8 cellular contexts compared by ENCODE assay signal in the genomic region with DNA sequence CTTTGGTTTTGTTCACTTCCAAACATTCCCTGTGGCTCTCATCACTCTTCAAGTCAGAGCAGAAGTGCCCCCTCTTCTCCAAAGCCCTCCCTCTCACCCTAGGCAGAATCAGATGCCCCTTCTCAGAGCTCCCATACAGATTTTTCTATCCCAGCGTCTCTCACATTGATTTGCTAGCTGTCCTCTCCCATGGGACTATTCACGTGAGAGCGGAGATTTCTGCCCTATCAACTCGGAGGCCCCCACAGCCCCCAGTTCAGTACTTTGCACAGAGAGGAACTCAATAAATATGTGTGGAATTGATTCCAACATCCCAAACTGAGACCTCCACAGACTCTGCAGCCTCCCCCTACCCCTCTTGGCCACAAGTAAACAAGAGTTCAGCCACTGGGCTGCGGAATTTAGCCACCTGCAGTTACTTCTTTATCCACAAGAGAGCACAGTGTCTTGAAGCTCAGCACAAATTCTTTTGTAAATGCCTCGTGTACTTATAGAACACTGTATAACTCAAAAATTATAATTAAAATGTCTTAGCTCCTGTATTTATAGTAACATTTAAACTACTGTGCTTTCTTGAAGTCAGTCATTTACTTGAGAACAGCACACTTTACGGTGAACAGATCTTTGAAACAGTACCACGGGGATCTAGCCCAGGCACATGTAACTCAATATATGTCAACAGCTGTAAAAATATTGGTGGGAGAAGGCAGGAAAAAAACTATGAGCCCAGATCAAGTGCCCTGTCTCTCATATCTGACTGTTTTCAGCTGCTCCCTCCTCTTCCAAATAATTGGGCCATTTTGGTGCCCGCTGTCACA.
A peak's percentile ranks its signal among the peaks of the same experiment; 100 is the strongest.
DNase-seq lines count a peak whose midpoint lies in the region.

No MANE protein-coding gene starts in this region.

- H3K4me3 ChIP-seq in NT2/D1 (ENCODE audit: insufficient read length, low read depth): no peak overlapping the region

- H3K9ac ChIP-seq in NT2/D1 (ENCODE audit: insufficient read length, low read depth): peak overlapping the region; percentile 77

- peaks cover 3% of the 10 kb centered on the region for H3K36me3 ChIP-seq in NT2/D1 (ENCODE audit: insufficient read depth, insufficient read length, low read length)

- DNase-seq in DMS53 (lab: John Stamatoyannopoulos, UW): peak; percentile 6
- DNase-seq in DMS53 treated with DMSO at 0.1 percent for 48 hours (lab: John Stamatoyannopoulos, UW; ENCODE audit: unreplicated experiment): no peak
- peak; percentile 57 for DNase-seq in NT2/D1 (ENCODE audit: low read depth, low spot score)
- DNase-seq in fibroblast of the conjunctiva (ENCODE audit: low read depth): peak; percentile 17
- peak; percentile 47 for DNase-seq in smooth muscle cell of the brain vasculature (ENCODE audit: low read depth, low spot score)
- DNase-seq in glomerular visceral epithelial cell (ENCODE audit: extremely low spot score): no peak
- DNase-seq in foreskin melanocyte: no peak
- DNase-seq in activated CD8-positive, alpha-beta memory T cell treated with anti-CD3 and anti-CD28 coated beads, Interleukin-2, amount 50 U/mL, for 4 hours: no peak

- peaks cover 13% of the 10 kb centered on the region for H3K4me1 ChIP-seq in NT2/D1 (ENCODE audit: insufficient read depth, insufficient read length)

- H3K9me3 ChIP-seq in NT2/D1 (ENCODE audit: insufficient read depth, low read length): no peaks in the 10 kb centered on the region

- H3K27me3 ChIP-seq in NT2/D1 (ENCODE audit: insufficient read depth, insufficient read length): no peaks in the 10 kb centered on the region

Comparison
In these comparisons a context has a peak if more than half of its experiments do, and no peak if none do; other contexts are left out.
1. DNase-seq: peak in DMS53 (single experiment), NT2/D1 (single experiment), fibroblast of the conjunctiva (single experiment) and smooth muscle cell of the brain vasculature (single experiment); none in DMS53 treated with DMSO at 0.1 percent for 48 hours (single experiment), glomerular visceral epithelial cell (single experiment), foreskin melanocyte (single experiment) and activated CD8-positive, alpha-beta memory T cell treated with anti-CD3 and anti-CD28 coated beads, Interleukin-2, amount 50 U/mL, for 4 hours (single experiment).